1 cellular context compared by ENCODE assay signal in genomic region chr1:208242829-208243521, GRCh38.
TF ChIP-seq lines count a peak whose summit lies in the region.

No MANE protein-coding gene starts in this region.

TF ChIP-seq in GM23338, 12 proteins besides CTCF, POLR2A, EP300 and RAD21 (continued from another document):
- TF ChIP-seq REST (IDR thresholded peaks at IDR 0.05; ENCODE audit: unreplicated experiment), result no peak
- TF ChIP-seq POLR2AphosphoS5 (IDR thresholded peaks at IDR 0.05; ENCODE audit: low read depth), result no peak
- TF ChIP-seq EZH2 (IDR thresholded peaks at IDR 0.05; ENCODE audit: low read depth, unreplicated experiment), result no peak
- no peak for TF ChIP-seq ETS1 (IDR thresholded peaks at IDR 0.05)
- no peak for TF ChIP-seq EZH2phosphoT487 (IDR thresholded peaks at IDR 0.05; ENCODE audit: unreplicated experiment)
- TF ChIP-seq ZNF331 (CRISPR knock-in tag; IDR thresholded peaks at IDR 0.05; ENCODE audit: low read depth), result no peak
